ENCODE assay signal across 28 cellular contexts in genomic region chr20:40954521-40955165, GRCh38.
"Had no signal": no experiment of that assay in that cellular context is flagged by ENCODE, and none has a peak within 500 bp of the region (broad histone marks: within the 10 kb centered on the region; RNA-seq: fewer than 3 reads in every experiment).

No MANE protein-coding gene starts in this region.

- H3K27ac ChIP-seq: brain microvascular endothelial cell, KMS-11, PC-9, RWPE1, WERI-Rb-1 had no signal

- H3K4me2 ChIP-seq: KMS-11, PC-9 had no signal

- H3K27me3 ChIP-seq: brain microvascular endothelial cell had no signal

- H2AFZ ChIP-seq: PC-9 had no signal

- H3K36me3 ChIP-seq: brain microvascular endothelial cell, WERI-Rb-1 had no signal

- DNase-seq: activated CD4-positive, alpha-beta T cell treated with anti-CD3 and anti-CD28 coated beads for 1 hour; activated CD4-positive, alpha-beta T cell treated with anti-CD3 and anti-CD28 coated beads for 48 hours; activated CD4-positive, CD25-positive, alpha-beta regulatory T cell; activated effector memory CD4-positive, alpha-beta T cell treated with anti-CD3 and anti-CD28 coated beads, Interleukin-2, amount 50 U/mL, for 16 hours; activated naive CD4-positive, alpha-beta T cell; activated naive CD4-positive, alpha-beta T cell treated with anti-CD3 and anti-CD28 coated beads, Interleukin-2, amount 50 U/mL, for 16 hours; activated naive CD8-positive, alpha-beta T cell treated with anti-CD3 and anti-CD28 coated beads for 36 hours; activated T-cell treated with anti-CD3 and anti-CD28 coated beads, Interleukin-2, amount 50 U/mL, for 1 hour; amniotic stem cell; aorta; brain microvascular endothelial cell; MM.1S; MV-4-11; NCI-H1092; NCI-H1436 treated with DMSO at 0.1 percent for 48 hours; NCI-H1694 treated with DMSO at 0.1 percent for 48 hours; NCI-H2029; NCI-H2171; NCI-H510A; NCI-H526; NCI-H748 treated with DMSO at 0.1 percent for 48 hours; Right ventricle myocardium superior; SW 1271; T1000; WERI-Rb-1 had no signal

- H3K4me3 ChIP-seq: PC-9 had no signal

- H3K9ac ChIP-seq: KMS-11 had no signal
